Comparison of ENCODE assay signal across 19 cellular contexts in genomic region chr9:104896131-104896530, GRCh38. TPM values are rescaled to one million over a fixed set of nuclear protein-coding genes. Genes with fewer than 3 reads are reported as not detected.
DNase-seq lines count a peak whose midpoint lies in the region; ATAC-seq and TF ChIP-seq lines count a peak whose summit lies in the region.
"Had no signal": no experiment of that assay in that cellular context is flagged by ENCODE, and none has a peak within 500 bp of the region (broad histone marks: within the 10 kb centered on the region; RNA-seq: fewer than 3 reads in every experiment).

No MANE protein-coding gene starts in this region.

- DNase-seq in GM23248: no peak
- DNase-seq in RPMI7951 (ENCODE audit: low read depth): peak; percentile 37
- DNase-seq in fibroblast of lung (ENCODE audit: low read depth in 2 of 2): peak; percentile 23 to 44
- no peak for DNase-seq in smooth muscle cell (lab: John Stamatoyannopoulos, UW; ENCODE audit: unreplicated experiment)
- no peak for DNase-seq in COR-L47 (lab: John Stamatoyannopoulos, UW)
- DNase-seq in NOMO-1 treated with dmso at 0.1 percent for 144 hours (lab: John Stamatoyannopoulos, UW; ENCODE audit: unreplicated experiment): no peak
- no peak for DNase-seq in left colon
- DNase-seq: Caco-2; CD4-positive, alpha-beta T cell; DND-41; NCI-H1092 treated with DMSO at 0.1 percent for 48 hours; NCI-H1436 treated with DMSO at 0.1 percent for 48 hours; NCI-H1930; NCI-H345; NCI-H524; NCI-H774; NK-92 treated with Interleukin-12 subunit alpha and Interleukin-12 subunit beta, amount 100 ng/mL, for 24 hours had no signal

- H4K20me1 ChIP-seq in GM23248 (ENCODE audit: insufficient read depth) (no peaks in the 10 kb centered on the region), fibroblast of lung (ENCODE audit: control insufficient read depth, extremely low read depth, insufficient read depth, low read length) (no peaks in the 10 kb centered on the region), smooth muscle cell (ENCODE audit: low read depth) (peaks cover 32% of the 10 kb centered on the region)

- no peaks in the 10 kb centered on the region for H3K27me3 ChIP-seq in GM23248 (replicated peaks; ENCODE audit: insufficient read depth)
- no peaks in the 10 kb centered on the region for H3K27me3 ChIP-seq in fibroblast of lung (ENCODE audit: control insufficient read depth, insufficient read depth, low read length)
- no peaks in the 10 kb centered on the region for H3K27me3 ChIP-seq in smooth muscle cell (ENCODE audit: low read depth)
- H3K27me3 ChIP-seq: BLaER1, SJSA1 had no signal

- intact Hi-C loops in left colon (cut with DNase I, micrococcal nuclease): no loop called here

- no peaks in the 10 kb centered on the region for H3K36me3 ChIP-seq in GM23248 (ENCODE audit: low read depth)
- H3K36me3 ChIP-seq in fibroblast of lung (ENCODE audit: control insufficient read depth, insufficient read depth, low read length): peaks cover 4% of the 10 kb centered on the region
- no peaks in the 10 kb centered on the region for H3K36me3 ChIP-seq in smooth muscle cell (ENCODE audit: low read depth)
- H3K36me3 ChIP-seq: SJSA1 had no signal

- H3K9me2 ChIP-seq in GM23248 (ENCODE audit: insufficient read depth): no peaks in the 10 kb centered on the region

- no peak overlapping the region for H2AFZ ChIP-seq in GM23248
- no peak overlapping the region for H2AFZ ChIP-seq in fibroblast of lung (ENCODE audit: low read length)
- no peak overlapping the region for H2AFZ ChIP-seq in smooth muscle cell (ENCODE audit: low read depth)

- H3K4me3 ChIP-seq in GM23248: 0 out of 2 replicates have a peak overlapping the region, but pooled peaks have one; percentile 1
- H3K4me3 ChIP-seq in fibroblast of lung (replicated peaks in 1 of 4; ENCODE audit: control extremely low read depth in 1 of 4, insufficient read depth in 1 of 4, low read depth in 3 of 4, low read length in 4 of 4): no peak overlapping the region
- no peak overlapping the region for H3K4me3 ChIP-seq in smooth muscle cell
- H3K4me3 ChIP-seq: BLaER1, SJSA1 had no signal

- H3F3A ChIP-seq in GM23248 (ENCODE audit: insufficient read depth) (peaks cover 20% of the 10 kb centered on the region), smooth muscle cell (ENCODE audit: low read depth) (no peaks in the 10 kb centered on the region)

- peak overlapping the region; percentile 68 for H3K27ac ChIP-seq in GM23248
- H3K27ac ChIP-seq in fibroblast of lung (ENCODE audit: insufficient read depth, low read length): no peak overlapping the region
- H3K27ac ChIP-seq in smooth muscle cell (ENCODE audit: low read depth): peak overlapping the region; percentile 28
- H3K27ac ChIP-seq: BLaER1, SJSA1 had no signal

- in situ Hi-C loops in GM23248 (cut with MboI): no loop called here

- ATAC-seq in left colon: no peak

- H3K4me2 ChIP-seq in GM23248 (ENCODE audit: unreplicated experiment) (no peak overlapping the region), fibroblast of lung (ENCODE audit: extremely low read depth, insufficient read depth, low read length) (no peak overlapping the region), smooth muscle cell (peak overlapping the region; percentile 57)
- H3K4me2 ChIP-seq: BLaER1 had no signal

- no peak overlapping the region for H3K9ac ChIP-seq in GM23248
- H3K9ac ChIP-seq in fibroblast of lung (ENCODE audit: insufficient read depth, low read length): no peak overlapping the region
- no peak overlapping the region for H3K9ac ChIP-seq in smooth muscle cell (ENCODE audit: low read depth)
- H3K9ac ChIP-seq: BLaER1 had no signal

- peaks cover 4% of the 10 kb centered on the region; the same call in 1 of the 2 replicates for H3K79me2 ChIP-seq in GM23248 (ENCODE audit: insufficient read depth)
- H3K79me2 ChIP-seq in fibroblast of lung (ENCODE audit: control insufficient read depth, insufficient read depth, low read length): peaks cover 2% of the 10 kb centered on the region
- H3K79me2 ChIP-seq in smooth muscle cell (ENCODE audit: low read depth): peaks cover 9% of the 10 kb centered on the region

- 59 to 63% methylated on average over 1 of the region's 1 CpG for WGBS in GM23248 (ENCODE audit: low coverage in 1 of 2, low lambda C conversion rate in 2 of 2, missing lambda C conversion rate in 2 of 2), 2 experiments
- WGBS in smooth muscle cell (ENCODE audit: low lambda C conversion rate): 85% methylated on average over 1 of the region's 1 CpG

- TF ChIP-seq CTCF in fibroblast of lung (conservative IDR thresholded peaks at IDR 0.05 in 1 of 2, IDR thresholded peaks at IDR 0.05 in 1 of 2; ENCODE audit: low read depth in 1 of 2, low read length in 2 of 2) (no peak), smooth muscle cell (IDR thresholded peaks at IDR 0.05; ENCODE audit: borderline replicate concordance, insufficient read depth, poor library complexity, severe bottlenecking) (no peak)

- peaks cover 15% of the 10 kb centered on the region for H3K4me1 ChIP-seq in GM23248 (ENCODE audit: insufficient read depth)
- H3K4me1 ChIP-seq in fibroblast of lung (ENCODE audit: control insufficient read depth, extremely low read depth, insufficient read depth, low read length): peaks cover 3% of the 10 kb centered on the region
- H3K4me1 ChIP-seq in smooth muscle cell (ENCODE audit: low read depth): peaks cover 18% of the 10 kb centered on the region

- H3K9me3 ChIP-seq in GM23248 (ENCODE audit: low read depth) (no peaks in the 10 kb centered on the region), fibroblast of lung (ENCODE audit: control insufficient read depth, insufficient read depth, low read depth, low read length) (no peaks in the 10 kb centered on the region), smooth muscle cell (replicated peaks; ENCODE audit: low read depth) (no peaks in the 10 kb centered on the region)
- H3K9me3 ChIP-seq: BLaER1, Caco-2, SJSA1 had no signal

RNA-seq across cellular contexts. Expression of gene ABCA1, which starts 31.8 kb away (rescaled TPM):
- total RNA-seq in GM23248 (2014; rRNA removed; shearing (Covaris generic)): 15.9 and 20.7 TPM in 2 replicates
- polyA plus RNA-seq in GM23248 (2016; fragmentation: Nextera tagmentation; extraction: Ambion mirVana) (6.8 and 7.1 TPM in 2 replicates), fibroblast of lung (11.5 and 22.4 TPM in 2 replicates), smooth muscle cell (2.8 and 2.9 TPM in 2 replicates)
- total RNA-seq in RPMI7951 (2014; rRNA removed; shearing (Covaris generic)): 20.8 TPM in 2 replicates
- total RNA-seq in fibroblast of lung (60.4 and 75.2 TPM in 2 replicates), smooth muscle cell (29.6 and 29.8 TPM in 2 replicates), left colon (10 to 100 TPM; 11.8 to 44.5 TPM)
- polyA plus RNA-seq in fibroblast of lung (2012): 7.2 and 12.3 TPM in 2 replicates
- 143 and 175 TPM in 2 replicates for polyA minus RNA-seq in fibroblast of lung (ENCODE audit: low replicate concordance)

Comparison
In these comparisons a context has a peak if more than half of its experiments do, and no peak if none do; other contexts are left out.
1. DNase-seq: peak in RPMI7951 (single experiment) and fibroblast of lung (2 of 2); none in GM23248 (single experiment), smooth muscle cell (single experiment), COR-L47 (single experiment), NOMO-1 treated with dmso at 0.1 percent for 144 hours (single experiment) and left colon (0 of 2).